8 cellular contexts compared by ENCODE assay signal in genomic region chr14:52918486-52918885, GRCh38. TPM values are rescaled to one million over a fixed set of nuclear protein-coding genes. Genes with fewer than 3 reads are reported as not detected.
DNase-seq lines count a peak whose midpoint lies in the region; ATAC-seq lines count a peak whose summit lies in the region.

No MANE protein-coding gene starts in this region.

- H3K27ac ChIP-seq in CD4-positive, CD25-positive, alpha-beta regulatory T cell (ENCODE audit: insufficient read depth, low read length, poor library complexity, severe bottlenecking) = peak overlapping the region; percentile 82

- peaks cover 17 to 33% (median 26%) of the 10 kb centered on the region in 4 donors for H3K4me1 Mint-ChIP-seq in CD4-positive, CD25-positive, alpha-beta regulatory T cell
- peaks cover 18% of the 10 kb centered on the region for H3K4me1 Mint-ChIP-seq in T-helper 17 cell

- no peaks in the 10 kb centered on the region for H3K27me3 ChIP-seq in CD4-positive, CD25-positive, alpha-beta regulatory T cell (ENCODE audit: control insufficient read depth, insufficient read depth, low read length)

- no peaks in the 10 kb centered on the region for H3K27me3 Mint-ChIP-seq in CD4-positive, CD25-positive, alpha-beta regulatory T cell
- H3K27me3 Mint-ChIP-seq in T-helper 17 cell = no peaks in the 10 kb centered on the region

- H3K36me3 ChIP-seq in CD4-positive, CD25-positive, alpha-beta regulatory T cell (ENCODE audit: control insufficient read depth, insufficient read depth, low read length) = no peaks in the 10 kb centered on the region

- no peaks in the 10 kb centered on the region for H3K36me3 Mint-ChIP-seq in CD4-positive, CD25-positive, alpha-beta regulatory T cell
- H3K36me3 Mint-ChIP-seq in T-helper 17 cell (ENCODE audit: low read depth) = no peaks in the 10 kb centered on the region

- peaks cover 21% of the 10 kb centered on the region for H3K4me1 ChIP-seq in CD4-positive, CD25-positive, alpha-beta regulatory T cell (ENCODE audit: control insufficient read depth, insufficient read depth, low read length, poor library complexity, severe bottlenecking)

- peak overlapping the region in 1 of 4 donors; percentile 53 for H3K4me3 Mint-ChIP-seq in CD4-positive, CD25-positive, alpha-beta regulatory T cell
- no peak overlapping the region for H3K4me3 Mint-ChIP-seq in T-helper 17 cell

- H3K9me3 Mint-ChIP-seq in CD4-positive, CD25-positive, alpha-beta regulatory T cell = peaks cover 0 to 1% (median 0%) of the 10 kb centered on the region in 7 donors

- no peaks in the 10 kb centered on the region for H3K9me3 ChIP-seq in CD4-positive, CD25-positive, alpha-beta regulatory T cell (ENCODE audit: control insufficient read depth in 2 of 2, low read length in 2 of 2)
- no peaks in the 10 kb centered on the region for H3K9me3 ChIP-seq in T-helper 17 cell (ENCODE audit: control insufficient read depth, low read length, poor library complexity, severe bottlenecking)

- peak overlapping the region; percentile 5 for H3K4me3 ChIP-seq in CD4-positive, CD25-positive, alpha-beta regulatory T cell (ENCODE audit: low read depth, low read length)

- peak overlapping the region; percentile 45 to 86 (median 86) for H3K27ac Mint-ChIP-seq in CD4-positive, CD25-positive, alpha-beta regulatory T cell
- peak overlapping the region; percentile 96 for H3K27ac Mint-ChIP-seq in T-helper 17 cell

- peak; percentile 100 for ATAC-seq in CD4-positive, CD25-positive, alpha-beta regulatory T cell (ENCODE audit: low read depth in 2 of 2)
- ATAC-seq in GM19043 (IDR thresholded peaks at IDR 0.05; ENCODE audit: low read depth, unreplicated experiment) (peak; percentile 87), HG03280 (IDR thresholded peaks at IDR 0.05; ENCODE audit: unreplicated experiment) (peak; percentile 90), T-helper 17 cell (peak; percentile 99)

- DNase-seq in CD4-positive, CD25-positive, alpha-beta regulatory T cell = peak; percentile 1 to 88 (median 79)
- no peak for DNase-seq in T-helper 17 cell
- DNase-seq in globus pallidus (ENCODE audit: low spot score) = peak; percentile 20
- peak; percentile 42 for DNase-seq in superior temporal gyrus (ENCODE audit: extremely low spot score)
- no peak for DNase-seq in NCI-H510A (lab: John Stamatoyannopoulos, UW)
- no peak for DNase-seq in COLO668 (lab: John Stamatoyannopoulos, UW; ENCODE audit: unreplicated experiment)

RNA-seq across cellular contexts. Expression of gene FERMT2, which starts 32.4 kb away (rescaled TPM):
- 0.22 TPM for total RNA-seq in CD4-positive, CD25-positive, alpha-beta regulatory T cell
- polyA plus RNA-seq in CD4-positive, CD25-positive, alpha-beta regulatory T cell = not detected
- total RNA-seq in T-helper 17 cell = 1 to 10 TPM in 1 of 2 donors, under 1 TPM in 1; 0.78 to 3.6 TPM

Comparison
In these comparisons a context has a peak if more than half of its experiments do, and no peak if none do; other contexts are left out.
1. DNase-seq: peak in CD4-positive, CD25-positive, alpha-beta regulatory T cell (3 of 3), globus pallidus (single experiment) and superior temporal gyrus (single experiment); none in T-helper 17 cell (0 of 3), NCI-H510A (single experiment) and COLO668 (single experiment).
2. Peak in every context shown above with its lines, with median percentiles within 50 percentile points of each other: ATAC-seq.